In genomic region chr7:151570366-151570915, GRCh38 we compare ENCODE assay signal across 8 cellular contexts. TPM values are rescaled to one million over a fixed set of nuclear protein-coding genes. Genes with fewer than 3 reads are reported as not detected.
DNase-seq lines count a peak whose midpoint lies in the region; ATAC-seq, FAIRE-seq and TF ChIP-seq lines count a peak whose summit lies in the region.

No MANE protein-coding gene starts in this region.

- no peaks in the 10 kb centered on the region for H3K4me1 ChIP-seq in Loucy (ENCODE audit: insufficient read depth, low read length, poor library complexity, severe bottlenecking)
- H3K4me1 ChIP-seq in pancreas, result no peaks in the 10 kb centered on the region
- H3K4me1 ChIP-seq in HAP-1, result no peaks in the 10 kb centered on the region

- ATAC-seq in pancreas, result no peak
- no peak for ATAC-seq in GM19023 (IDR thresholded peaks at IDR 0.05; ENCODE audit: unreplicated experiment)
- ATAC-seq in HG02938 (IDR thresholded peaks at IDR 0.05; ENCODE audit: unreplicated experiment), result no peak

- TF ChIP-seq CTCF in Loucy (conservative IDR thresholded peaks at IDR 0.05; ENCODE audit: low read length) (peak; percentile 67), choroid plexus epithelial cell (conservative IDR thresholded peaks at IDR 0.05; ENCODE audit: low read depth, low read length) (peak; percentile 54), pancreas (IDR thresholded peaks at IDR 0.05) (peak in 1 of 4 donors; percentile 18)

- peak; percentile 71 for FAIRE-seq in pancreas (lab: Jason Lieb, UNC)

- H3K27ac ChIP-seq in pancreas, result no peak overlapping the region

- H3K36me3 ChIP-seq in Loucy (ENCODE audit: insufficient read depth, low read length) (peaks cover 4% of the 10 kb centered on the region; the same call in 1 of the 2 replicates), pancreas (no peaks in the 10 kb centered on the region), HAP-1 (replicated peaks) (no peaks in the 10 kb centered on the region)

- no peaks in the 10 kb centered on the region for H3F3A ChIP-seq in Loucy (ENCODE audit: low read depth)

- H3K27me3 ChIP-seq in Loucy (ENCODE audit: insufficient read depth, low read length, poor library complexity, severe bottlenecking), result no peaks in the 10 kb centered on the region
- H3K27me3 ChIP-seq in pancreas, result no peaks in the 10 kb centered on the region
- no peaks in the 10 kb centered on the region for H3K27me3 ChIP-seq in HAP-1 (ENCODE audit: low read depth)

- in situ Hi-C loops in HAP-1 (cut with MboI; ENCODE audit: low sequenced_read_pairs), result no loop called here

- no peaks in the 10 kb centered on the region for H3K9me2 ChIP-seq in Loucy (replicated peaks; ENCODE audit: low read depth, low read length)

- H2AFZ ChIP-seq in Loucy (ENCODE audit: low read length), result no peak overlapping the region

- DNase-seq in EL, result peak; percentile 27
- DNase-seq in choroid plexus epithelial cell (ENCODE audit: low read depth), result peak; percentile 56
- no peak for DNase-seq in pancreas
- no peak for DNase-seq in NCI-H345 (lab: John Stamatoyannopoulos, UW)
- no peak for DNase-seq in HAP-1 (ENCODE audit: low spot score in 2 of 2)

- H3K79me2 ChIP-seq in Loucy (ENCODE audit: insufficient read depth, low read length), result no peaks in the 10 kb centered on the region

- H3K4me3 ChIP-seq in Loucy (ENCODE audit: low read length, poor library complexity, severe bottlenecking), result no peak overlapping the region
- no peak overlapping the region for H3K4me3 ChIP-seq in choroid plexus epithelial cell (ENCODE audit: low read depth, low read length)
- H3K4me3 ChIP-seq in pancreas, result no peak overlapping the region
- no peak overlapping the region for H3K4me3 ChIP-seq in HAP-1

- H3K4me2 ChIP-seq in Loucy (ENCODE audit: low read depth, low read length, poor library complexity, severe bottlenecking), result no peak overlapping the region

- no peak overlapping the region for H3K9ac ChIP-seq in Loucy (ENCODE audit: low read depth, low read length, poor library complexity, severe bottlenecking)

- H3K9me3 ChIP-seq in Loucy (ENCODE audit: insufficient read depth, low read depth, low read length) (no peaks in the 10 kb centered on the region), pancreas (no peaks in the 10 kb centered on the region), HAP-1 (no peaks in the 10 kb centered on the region)

- intact Hi-C loops in pancreas (cut with DNase I), result no loop called here

- no peaks in the 10 kb centered on the region for H4K20me1 ChIP-seq in Loucy (ENCODE audit: insufficient read depth, low read length, poor library complexity, severe bottlenecking)

RNA-seq across cellular contexts. Expression of gene RHEB, which starts 50.7 kb away (rescaled TPM):
- total RNA-seq in pancreas, result 10 to 100 TPM; 28.6 to 48.1 (median 35.8) TPM
- 10 to 100 TPM; 32.9 to 65.9 TPM for polyA plus RNA-seq in pancreas

Comparison
In these comparisons a context has a peak if more than half of its experiments do, and no peak if none do; other contexts are left out.
1. DNase-seq: peak in EL (single experiment) and choroid plexus epithelial cell (single experiment); none in pancreas (0 of 6), NCI-H345 (single experiment) and HAP-1 (0 of 2).